1 cellular context compared by ENCODE assay signal in the genomic region with DNA sequence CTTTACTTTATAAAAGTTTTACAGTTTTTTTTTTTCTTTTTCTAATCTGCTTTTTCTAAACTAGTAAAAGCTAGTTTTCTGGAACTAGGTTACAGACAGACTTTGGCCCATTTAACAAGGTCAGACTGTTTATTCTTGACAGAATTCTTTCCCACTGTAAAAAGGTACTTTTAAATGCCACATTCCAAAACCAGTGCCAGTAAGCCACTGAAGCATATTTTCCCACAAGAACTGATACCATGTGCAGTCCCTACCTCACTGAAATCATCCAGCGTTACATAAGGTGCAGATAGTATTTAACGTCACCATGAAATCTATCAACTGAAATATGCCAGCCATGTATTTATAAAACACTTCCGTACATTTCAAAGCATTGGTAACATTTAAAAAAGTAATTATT.
TF ChIP-seq lines count a peak whose summit lies in the region.

No MANE protein-coding gene starts in this region.

TF ChIP-seq in HepG2, 621 proteins besides CTCF, POLR2A, EP300 and RAD21:
- peak; percentile 9 for TF ChIP-seq TEAD3 (CRISPR knock-in tag; optimal IDR thresholded peaks at IDR 0.05; ENCODE audit: borderline replicate concordance)
- TF ChIP-seq ZNF367 (CRISPR knock-in tag; IDR thresholded peaks at IDR 0.05; ENCODE audit: borderline replicate concordance): no peak
- no peak for TF ChIP-seq YEATS4 (CRISPR knock-in tag; IDR thresholded peaks at IDR 0.05; ENCODE audit: borderline replicate concordance)
- no peak for TF ChIP-seq ZNF17 (CRISPR knock-in tag; IDR thresholded peaks at IDR 0.05)
- TF ChIP-seq TCF12 (IDR thresholded peaks at IDR 0.05): no peak
- TF ChIP-seq TCF12 (CRISPR knock-in tag; IDR thresholded peaks at IDR 0.05): no peak
TF ChIP-seq in HepG2: peak in this region for 1.
